In the genomic region with DNA sequence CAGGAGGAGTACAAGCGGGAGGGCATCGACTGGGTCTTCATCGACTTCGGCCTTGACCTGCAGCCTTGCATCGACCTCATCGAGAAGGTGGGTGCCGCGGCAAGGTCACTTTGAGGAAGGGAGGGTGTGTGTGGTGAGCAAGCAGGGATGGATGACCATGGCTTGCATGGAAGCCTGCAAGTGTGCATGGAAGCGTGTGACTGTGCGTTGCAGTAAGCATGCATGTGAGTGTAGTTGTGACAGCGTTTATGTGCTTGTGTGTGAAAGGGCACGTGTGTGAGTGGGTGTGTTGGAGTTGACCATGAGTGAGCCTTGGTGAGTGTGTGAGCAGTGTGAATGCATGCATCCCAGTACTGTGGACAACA, we compare ENCODE assay signal across 1 cellular context.
A peak's percentile ranks its signal among the peaks of the same experiment; 100 is the strongest.
TF ChIP-seq lines count a peak whose summit lies in the region.

No MANE protein-coding gene starts in this region.

TF ChIP-seq in HepG2, 621 proteins besides CTCF, POLR2A, EP300 and RAD21 (continues in another document):
- TF ChIP-seq, protein P1, sequence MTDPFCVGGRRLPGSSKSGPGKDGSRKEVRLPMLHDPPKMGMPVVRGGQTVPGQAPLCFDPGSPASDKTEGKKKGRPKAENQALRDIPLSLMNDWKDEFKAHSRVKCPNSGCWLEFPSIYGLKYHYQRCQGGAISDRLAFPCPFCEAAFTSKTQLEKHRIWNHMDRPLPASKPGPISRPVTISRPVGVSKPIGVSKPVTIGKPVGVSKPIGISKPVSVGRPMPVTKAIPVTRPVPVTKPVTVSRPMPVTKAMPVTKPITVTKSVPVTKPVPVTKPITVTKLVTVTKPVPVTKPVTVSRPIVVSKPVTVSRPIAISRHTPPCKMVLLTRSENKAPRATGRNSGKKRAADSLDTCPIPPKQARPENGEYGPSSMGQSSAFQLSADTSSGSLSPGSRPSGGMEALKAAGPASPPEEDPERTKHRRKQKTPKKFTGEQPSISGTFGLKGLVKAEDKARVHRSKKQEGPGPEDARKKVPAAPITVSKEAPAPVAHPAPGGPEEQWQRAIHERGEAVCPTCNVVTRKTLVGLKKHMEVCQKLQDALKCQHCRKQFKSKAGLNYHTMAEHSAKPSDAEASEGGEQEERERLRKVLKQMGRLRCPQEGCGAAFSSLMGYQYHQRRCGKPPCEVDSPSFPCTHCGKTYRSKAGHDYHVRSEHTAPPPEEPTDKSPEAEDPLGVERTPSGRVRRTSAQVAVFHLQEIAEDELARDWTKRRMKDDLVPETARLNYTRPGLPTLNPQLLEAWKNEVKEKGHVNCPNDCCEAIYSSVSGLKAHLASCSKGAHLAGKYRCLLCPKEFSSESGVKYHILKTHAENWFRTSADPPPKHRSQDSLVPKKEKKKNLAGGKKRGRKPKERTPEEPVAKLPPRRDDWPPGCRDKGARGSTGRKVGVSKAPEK (CRISPR knock-in tag; IDR thresholded peaks at IDR 0.05; ENCODE audit: borderline replicate concordance): 0 out of 2 replicates have a peak, but pooled peaks have one; percentile 61
- TF ChIP-seq ZNF570 (CRISPR knock-in tag; IDR thresholded peaks at IDR 0.05; ENCODE audit: borderline replicate concordance) (no peak), ZNF432 (CRISPR knock-in tag; IDR thresholded peaks at IDR 0.05; ENCODE audit: borderline replicate concordance) (no peak), NPAS2 (CRISPR knock-in tag; IDR thresholded peaks at IDR 0.05; ENCODE audit: borderline replicate concordance) (no peak), YY1 (IDR thresholded peaks at IDR 0.05; ENCODE audit: insufficient read depth, insufficient replicate concordance, low read depth, low read length) (no peak), DNMT3B (CRISPR knock-in tag; conservative IDR thresholded peaks at IDR 0.05) (no peak), MED13 (CRISPR knock-in tag; IDR thresholded peaks at IDR 0.05) (no peak), ZBTB21 (CRISPR knock-in tag; IDR thresholded peaks at IDR 0.05) (no peak), MEF2D (CRISPR knock-in tag; IDR thresholded peaks at IDR 0.05) (0 out of 2 replicates have a peak, but pooled peaks have one; percentile 26), TOPORS (CRISPR knock-in tag; IDR thresholded peaks at IDR 0.05) (no peak), PHF5A (CRISPR knock-in tag; IDR thresholded peaks at IDR 0.05; ENCODE audit: low read depth, unreplicated experiment) (no peak), ZNF709 (CRISPR knock-in tag; IDR thresholded peaks at IDR 0.05) (no peak), ZNF34 (CRISPR knock-in tag; IDR thresholded peaks at IDR 0.05; ENCODE audit: borderline replicate concordance) (no peak), ZNF558 (CRISPR knock-in tag; IDR thresholded peaks at IDR 0.05; ENCODE audit: borderline replicate concordance) (no peak), NKX3-1 (CRISPR knock-in tag; IDR thresholded peaks at IDR 0.05) (no peak), JUNB (CRISPR knock-in tag; IDR thresholded peaks at IDR 0.05; ENCODE audit: borderline replicate concordance) (peak; percentile 67; the same call in 1 of the 2 replicates), ZNF672 (CRISPR knock-in tag; IDR thresholded peaks at IDR 0.05) (0 out of 2 replicates have a peak, but pooled peaks have one; percentile 44), PITX1 (CRISPR knock-in tag; IDR thresholded peaks at IDR 0.05) (no peak), ZNF891 (CRISPR knock-in tag; IDR thresholded peaks at IDR 0.05) (no peak), RXRB (CRISPR knock-in tag; IDR thresholded peaks at IDR 0.05; ENCODE audit: borderline replicate concordance) (no peak), TAF1 (CRISPR knock-in tag; IDR thresholded peaks at IDR 0.05) (no peak), ZNF737 (CRISPR knock-in tag; IDR thresholded peaks at IDR 0.05; ENCODE audit: borderline replicate concordance) (no peak), JARID2 (CRISPR knock-in tag; IDR thresholded peaks at IDR 0.05; ENCODE audit: insufficient replicate concordance) (no peak), ZNF782 (CRISPR knock-in tag; IDR thresholded peaks at IDR 0.05; ENCODE audit: borderline replicate concordance) (no peak), ZFP41 (CRISPR knock-in tag; IDR thresholded peaks at IDR 0.05; ENCODE audit: borderline replicate concordance) (no peak), ZNF225 (CRISPR knock-in tag; IDR thresholded peaks at IDR 0.05) (peak; percentile 47; the same call in 1 of the 2 replicates), SNRNP70 (IDR thresholded peaks at IDR 0.05; ENCODE audit: low read depth, low read length) (no peak), SOX6 (IDR thresholded peaks at IDR 0.05) (no peak), SOX6 (CRISPR knock-in tag; IDR thresholded peaks at IDR 0.05) (no peak)
- TF ChIP-seq, protein P2, sequence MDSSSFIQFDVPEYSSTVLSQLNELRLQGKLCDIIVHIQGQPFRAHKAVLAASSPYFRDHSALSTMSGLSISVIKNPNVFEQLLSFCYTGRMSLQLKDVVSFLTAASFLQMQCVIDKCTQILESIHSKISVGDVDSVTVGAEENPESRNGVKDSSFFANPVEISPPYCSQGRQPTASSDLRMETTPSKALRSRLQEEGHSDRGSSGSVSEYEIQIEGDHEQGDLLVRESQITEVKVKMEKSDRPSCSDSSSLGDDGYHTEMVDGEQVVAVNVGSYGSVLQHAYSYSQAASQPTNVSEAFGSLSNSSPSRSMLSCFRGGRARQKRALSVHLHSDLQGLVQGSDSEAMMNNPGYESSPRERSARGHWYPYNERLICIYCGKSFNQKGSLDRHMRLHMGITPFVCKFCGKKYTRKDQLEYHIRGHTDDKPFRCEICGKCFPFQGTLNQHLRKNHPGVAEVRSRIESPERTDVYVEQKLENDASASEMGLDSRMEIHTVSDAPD (CRISPR knock-in tag; IDR thresholded peaks at IDR 0.05): no peak
- TF ChIP-seq, protein P3, sequence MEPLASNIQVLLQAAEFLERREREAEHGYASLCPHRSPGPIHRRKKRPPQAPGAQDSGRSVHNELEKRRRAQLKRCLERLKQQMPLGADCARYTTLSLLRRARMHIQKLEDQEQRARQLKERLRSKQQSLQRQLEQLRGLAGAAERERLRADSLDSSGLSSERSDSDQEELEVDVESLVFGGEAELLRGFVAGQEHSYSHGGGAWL (CRISPR knock-in tag; IDR thresholded peaks at IDR 0.05): no peak
- TF ChIP-seq, protein P4, sequence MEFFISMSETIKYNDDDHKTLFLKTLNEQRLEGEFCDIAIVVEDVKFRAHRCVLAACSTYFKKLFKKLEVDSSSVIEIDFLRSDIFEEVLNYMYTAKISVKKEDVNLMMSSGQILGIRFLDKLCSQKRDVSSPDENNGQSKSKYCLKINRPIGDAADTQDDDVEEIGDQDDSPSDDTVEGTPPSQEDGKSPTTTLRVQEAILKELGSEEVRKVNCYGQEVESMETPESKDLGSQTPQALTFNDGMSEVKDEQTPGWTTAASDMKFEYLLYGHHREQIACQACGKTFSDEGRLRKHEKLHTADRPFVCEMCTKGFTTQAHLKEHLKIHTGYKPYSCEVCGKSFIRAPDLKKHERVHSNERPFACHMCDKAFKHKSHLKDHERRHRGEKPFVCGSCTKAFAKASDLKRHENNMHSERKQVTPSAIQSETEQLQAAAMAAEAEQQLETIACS (CRISPR knock-in tag; IDR thresholded peaks at IDR 0.05): no peak
- TF ChIP-seq, protein P5, sequence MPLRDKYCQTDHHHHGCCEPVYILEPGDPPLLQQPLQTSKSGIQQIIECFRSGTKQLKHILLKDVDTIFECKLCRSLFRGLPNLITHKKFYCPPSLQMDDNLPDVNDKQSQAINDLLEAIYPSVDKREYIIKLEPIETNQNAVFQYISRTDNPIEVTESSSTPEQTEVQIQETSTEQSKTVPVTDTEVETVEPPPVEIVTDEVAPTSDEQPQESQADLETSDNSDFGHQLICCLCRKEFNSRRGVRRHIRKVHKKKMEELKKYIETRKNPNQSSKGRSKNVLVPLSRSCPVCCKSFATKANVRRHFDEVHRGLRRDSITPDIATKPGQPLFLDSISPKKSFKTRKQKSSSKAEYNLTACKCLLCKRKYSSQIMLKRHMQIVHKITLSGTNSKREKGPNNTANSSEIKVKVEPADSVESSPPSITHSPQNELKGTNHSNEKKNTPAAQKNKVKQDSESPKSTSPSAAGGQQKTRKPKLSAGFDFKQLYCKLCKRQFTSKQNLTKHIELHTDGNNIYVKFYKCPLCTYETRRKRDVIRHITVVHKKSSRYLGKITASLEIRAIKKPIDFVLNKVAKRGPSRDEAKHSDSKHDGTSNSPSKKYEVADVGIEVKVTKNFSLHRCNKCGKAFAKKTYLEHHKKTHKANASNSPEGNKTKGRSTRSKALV (CRISPR knock-in tag; IDR thresholded peaks at IDR 0.05): no peak
- TF ChIP-seq, protein P6, sequence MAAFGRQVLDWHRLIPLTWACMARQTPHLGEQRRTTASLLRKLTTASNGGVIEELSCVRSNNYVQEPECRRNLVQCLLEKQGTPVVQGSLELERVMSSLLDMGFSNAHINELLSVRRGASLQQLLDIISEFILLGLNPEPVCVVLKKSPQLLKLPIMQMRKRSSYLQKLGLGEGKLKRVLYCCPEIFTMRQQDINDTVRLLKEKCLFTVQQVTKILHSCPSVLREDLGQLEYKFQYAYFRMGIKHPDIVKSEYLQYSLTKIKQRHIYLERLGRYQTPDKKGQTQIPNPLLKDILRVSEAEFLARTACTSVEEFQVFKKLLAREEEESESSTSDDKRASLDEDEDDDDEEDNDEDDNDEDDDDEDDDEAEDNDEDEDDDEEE (CRISPR knock-in tag; IDR thresholded peaks at IDR 0.05): no peak
- TF ChIP-seq, protein P7, sequence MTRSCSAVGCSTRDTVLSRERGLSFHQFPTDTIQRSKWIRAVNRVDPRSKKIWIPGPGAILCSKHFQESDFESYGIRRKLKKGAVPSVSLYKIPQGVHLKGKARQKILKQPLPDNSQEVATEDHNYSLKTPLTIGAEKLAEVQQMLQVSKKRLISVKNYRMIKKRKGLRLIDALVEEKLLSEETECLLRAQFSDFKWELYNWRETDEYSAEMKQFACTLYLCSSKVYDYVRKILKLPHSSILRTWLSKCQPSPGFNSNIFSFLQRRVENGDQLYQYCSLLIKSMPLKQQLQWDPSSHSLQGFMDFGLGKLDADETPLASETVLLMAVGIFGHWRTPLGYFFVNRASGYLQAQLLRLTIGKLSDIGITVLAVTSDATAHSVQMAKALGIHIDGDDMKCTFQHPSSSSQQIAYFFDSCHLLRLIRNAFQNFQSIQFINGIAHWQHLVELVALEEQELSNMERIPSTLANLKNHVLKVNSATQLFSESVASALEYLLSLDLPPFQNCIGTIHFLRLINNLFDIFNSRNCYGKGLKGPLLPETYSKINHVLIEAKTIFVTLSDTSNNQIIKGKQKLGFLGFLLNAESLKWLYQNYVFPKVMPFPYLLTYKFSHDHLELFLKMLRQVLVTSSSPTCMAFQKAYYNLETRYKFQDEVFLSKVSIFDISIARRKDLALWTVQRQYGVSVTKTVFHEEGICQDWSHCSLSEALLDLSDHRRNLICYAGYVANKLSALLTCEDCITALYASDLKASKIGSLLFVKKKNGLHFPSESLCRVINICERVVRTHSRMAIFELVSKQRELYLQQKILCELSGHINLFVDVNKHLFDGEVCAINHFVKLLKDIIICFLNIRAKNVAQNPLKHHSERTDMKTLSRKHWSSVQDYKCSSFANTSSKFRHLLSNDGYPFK (CRISPR knock-in tag; IDR thresholded peaks at IDR 0.05; ENCODE audit: borderline replicate concordance): no peak
- TF ChIP-seq, protein P8, sequence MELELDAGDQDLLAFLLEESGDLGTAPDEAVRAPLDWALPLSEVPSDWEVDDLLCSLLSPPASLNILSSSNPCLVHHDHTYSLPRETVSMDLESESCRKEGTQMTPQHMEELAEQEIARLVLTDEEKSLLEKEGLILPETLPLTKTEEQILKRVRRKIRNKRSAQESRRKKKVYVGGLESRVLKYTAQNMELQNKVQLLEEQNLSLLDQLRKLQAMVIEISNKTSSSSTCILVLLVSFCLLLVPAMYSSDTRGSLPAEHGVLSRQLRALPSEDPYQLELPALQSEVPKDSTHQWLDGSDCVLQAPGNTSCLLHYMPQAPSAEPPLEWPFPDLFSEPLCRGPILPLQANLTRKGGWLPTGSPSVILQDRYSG (CRISPR knock-in tag; IDR thresholded peaks at IDR 0.05): no peak
- TF ChIP-seq, protein P9, sequence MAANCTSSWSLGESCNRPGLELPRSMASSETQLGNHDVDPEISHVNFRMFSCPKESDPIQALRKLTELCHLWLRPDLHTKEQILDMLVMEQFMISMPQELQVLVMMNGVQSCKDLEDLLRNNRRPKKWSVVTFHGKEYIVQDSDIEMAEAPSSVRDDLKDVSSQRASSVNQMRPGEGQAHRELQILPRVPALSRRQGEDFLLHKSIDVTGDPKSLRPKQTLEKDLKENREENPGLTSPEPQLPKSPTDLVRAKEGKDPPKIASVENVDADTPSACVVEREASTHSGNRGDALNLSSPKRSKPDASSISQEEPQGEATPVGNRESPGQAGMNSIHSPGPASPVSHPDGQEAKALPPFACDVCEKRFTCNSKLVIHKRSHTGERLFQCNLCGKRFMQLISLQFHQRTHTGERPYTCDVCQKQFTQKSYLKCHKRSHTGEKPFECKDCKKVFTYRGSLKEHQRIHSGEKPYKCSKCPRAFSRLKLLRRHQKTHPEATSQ (CRISPR knock-in tag; IDR thresholded peaks at IDR 0.05; ENCODE audit: borderline replicate concordance): no peak
- TF ChIP-seq, protein P10, sequence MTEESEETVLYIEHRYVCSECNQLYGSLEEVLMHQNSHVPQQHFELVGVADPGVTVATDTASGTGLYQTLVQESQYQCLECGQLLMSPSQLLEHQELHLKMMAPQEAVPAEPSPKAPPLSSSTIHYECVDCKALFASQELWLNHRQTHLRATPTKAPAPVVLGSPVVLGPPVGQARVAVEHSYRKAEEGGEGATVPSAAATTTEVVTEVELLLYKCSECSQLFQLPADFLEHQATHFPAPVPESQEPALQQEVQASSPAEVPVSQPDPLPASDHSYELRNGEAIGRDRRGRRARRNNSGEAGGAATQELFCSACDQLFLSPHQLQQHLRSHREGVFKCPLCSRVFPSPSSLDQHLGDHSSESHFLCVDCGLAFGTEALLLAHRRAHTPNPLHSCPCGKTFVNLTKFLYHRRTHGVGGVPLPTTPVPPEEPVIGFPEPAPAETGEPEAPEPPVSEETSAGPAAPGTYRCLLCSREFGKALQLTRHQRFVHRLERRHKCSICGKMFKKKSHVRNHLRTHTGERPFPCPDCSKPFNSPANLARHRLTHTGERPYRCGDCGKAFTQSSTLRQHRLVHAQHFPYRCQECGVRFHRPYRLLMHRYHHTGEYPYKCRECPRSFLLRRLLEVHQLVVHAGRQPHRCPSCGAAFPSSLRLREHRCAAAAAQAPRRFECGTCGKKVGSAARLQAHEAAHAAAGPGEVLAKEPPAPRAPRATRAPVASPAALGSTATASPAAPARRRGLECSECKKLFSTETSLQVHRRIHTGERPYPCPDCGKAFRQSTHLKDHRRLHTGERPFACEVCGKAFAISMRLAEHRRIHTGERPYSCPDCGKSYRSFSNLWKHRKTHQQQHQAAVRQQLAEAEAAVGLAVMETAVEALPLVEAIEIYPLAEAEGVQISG (CRISPR knock-in tag; IDR thresholded peaks at IDR 0.05): 0 out of 2 replicates have a peak, but pooled peaks have one; percentile 27
- TF ChIP-seq, protein P11, sequence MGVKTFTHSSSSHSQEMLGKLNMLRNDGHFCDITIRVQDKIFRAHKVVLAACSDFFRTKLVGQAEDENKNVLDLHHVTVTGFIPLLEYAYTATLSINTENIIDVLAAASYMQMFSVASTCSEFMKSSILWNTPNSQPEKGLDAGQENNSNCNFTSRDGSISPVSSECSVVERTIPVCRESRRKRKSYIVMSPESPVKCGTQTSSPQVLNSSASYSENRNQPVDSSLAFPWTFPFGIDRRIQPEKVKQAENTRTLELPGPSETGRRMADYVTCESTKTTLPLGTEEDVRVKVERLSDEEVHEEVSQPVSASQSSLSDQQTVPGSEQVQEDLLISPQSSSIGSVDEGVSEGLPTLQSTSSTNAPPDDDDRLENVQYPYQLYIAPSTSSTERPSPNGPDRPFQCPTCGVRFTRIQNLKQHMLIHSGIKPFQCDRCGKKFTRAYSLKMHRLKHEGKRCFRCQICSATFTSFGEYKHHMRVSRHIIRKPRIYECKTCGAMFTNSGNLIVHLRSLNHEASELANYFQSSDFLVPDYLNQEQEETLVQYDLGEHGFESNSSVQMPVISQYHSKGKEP (CRISPR knock-in tag; IDR thresholded peaks at IDR 0.05): no peak
